ENCODE assay signal across 19 cellular contexts in genomic region chr6:73746776-73747175, GRCh38. TPM values are rescaled to one million over a fixed set of nuclear protein-coding genes. Genes with fewer than 3 reads are reported as not detected.
DNase-seq lines count a peak whose midpoint lies in the region; ATAC-seq, FAIRE-seq and TF ChIP-seq lines count a peak whose summit lies in the region.
"Had no signal": no experiment of that assay in that cellular context is flagged by ENCODE, and none has a peak within 500 bp of the region (broad histone marks: within the 10 kb centered on the region; RNA-seq: fewer than 3 reads in every experiment).

No MANE protein-coding gene starts in this region.

- no peak overlapping the region for H4K5ac ChIP-seq in IMR-90 (ENCODE audit: low read depth, low read length)

- H3K56ac ChIP-seq in IMR-90 (ENCODE audit: extremely low read depth, insufficient read depth, low read length), result no peak overlapping the region

- no peak overlapping the region for H2AK9ac ChIP-seq in IMR-90 (replicated peaks; ENCODE audit: low read depth, low read length, poor library complexity)

- H3K4ac ChIP-seq in IMR-90 (ENCODE audit: low read depth, low read length), result no peak overlapping the region; the same call in 1 of the 2 replicates

- H3K79me1 ChIP-seq in IMR-90 (ENCODE audit: low read depth in 1 of 2, low read length in 2 of 2), result peaks cover 0 to 9% of the 10 kb centered on the region in 2 experiments; a peak in 1 of 4 replicates

- no peak for TF ChIP-seq POLR2A in IMR-90 (IDR thresholded peaks at IDR 0.05; ENCODE audit: low read depth, low read length)

- no peak overlapping the region for H2AFZ ChIP-seq in IMR-90 (replicated peaks; ENCODE audit: low read length, poor library complexity)

- no peak overlapping the region for H2AK5ac ChIP-seq in IMR-90 (ENCODE audit: low read depth, low read length)

- TF ChIP-seq CTCF in IMR-90 (conservative IDR thresholded peaks at IDR 0.05; ENCODE audit: low read depth, low read length), result no peak
- no peak for TF ChIP-seq CTCF in astrocyte of the cerebellum (IDR thresholded peaks at IDR 0.05; ENCODE audit: low read depth, low read length, missing control alignments)
- TF ChIP-seq CTCF in heart right ventricle (IDR thresholded peaks at IDR 0.05), result no peak
- TF ChIP-seq CTCF in D721Med (IDR thresholded peaks at IDR 0.05; ENCODE audit: insufficient read depth, missing control alignments), result no peak

- TF ChIP-seq RAD21 in IMR-90 (IDR thresholded peaks at IDR 0.05; ENCODE audit: low read length), result no peak

- ATAC-seq in IMR-90 (ENCODE audit: low read depth) (peak; percentile 66), heart right ventricle (no peak)
- ATAC-seq: left lobe of liver had no signal

- no peak overlapping the region for H2BK15ac ChIP-seq in IMR-90 (ENCODE audit: low read depth, low read length)

- H3K4me3 ChIP-seq in IMR-90 (ENCODE audit: insufficient read depth, low read depth, low read length) (no peak overlapping the region), astrocyte of the cerebellum (ENCODE audit: low read depth, low read length) (no peak overlapping the region), heart right ventricle (peak overlapping the region in 1 of 10 donors; percentile 6)

- WGBS in IMR-90 (ENCODE audit: extremely low coverage in 2 of 2, insufficient read length in 1 of 2), 2 experiments, result no CpG with 5 or more reads among the region's 1 CpG
- 91 to 98% methylated on average over 1 of the region's 1 CpG for WGBS in heart right ventricle, 2 donors

- H3K9me1 ChIP-seq in IMR-90 (ENCODE audit: insufficient read depth, low read length), result no peaks in the 10 kb centered on the region

- POLR2A ChIA-PET in IMR-90 (lab: Charles Lee; ENCODE audit: unreplicated experiment), result no interaction called here

- H4K20me1 ChIP-seq in IMR-90 (ENCODE audit: insufficient read depth, low read length), result no peaks in the 10 kb centered on the region

- no TSS peak for BruUV-seq in IMR-90 (replicated peaks; lab: Mats Ljungman, UMichigan)

- peak overlapping the region; percentile 77 for H3K14ac ChIP-seq in IMR-90 (replicated peaks; ENCODE audit: low read depth, low read length)

- no peak overlapping the region; the same call in 1 of the 2 replicates for H3K18ac ChIP-seq in IMR-90 (ENCODE audit: low read depth, low read length)

- no peak overlapping the region for H4K91ac ChIP-seq in IMR-90 (ENCODE audit: insufficient read depth, low read depth, low read length)

- DNase-seq in AG08395 (ENCODE audit: low spot score) (peak; percentile 39), IMR-90 (peak; percentile 52), astrocyte of the cerebellum (ENCODE audit: low read depth) (peak; percentile 13), hepatic stellate cell (ENCODE audit: low spot score) (peak; percentile 6), heart right ventricle (no peak), D721Med (ENCODE audit: insufficient read length, low spot score) (no peak), NCI-H1105 (lab: John Stamatoyannopoulos, UW) (no peak)
- DNase-seq in activated effector memory CD4-positive, alpha-beta T cell treated with anti-CD3 and anti-CD28 coated beads, Interleukin-2, amount 50 U/mL, for 16 hours, result no peak
- DNase-seq: activated CD4-positive, alpha-beta T cell treated with anti-CD3 and anti-CD28 coated beads for 4 hours; activated gamma-delta T cell treated with Interleukin-2 at 50 U/mL for 16 hours; amygdala; endodermal cell; KBM-7; NCI-H1417 treated with DMSO at 0.1 percent for 48 hours; NCI-H2171; stimulated activated CD4-positive, alpha-beta T cell treated with anti-CD3 and anti-CD28 coated beads, Interleukin-12 subunit alpha, Interleukin-12 subunit beta, amount 100 ng/mL, for 4 hours had no signal

- peaks cover 4% of the 10 kb centered on the region for H3K4me1 ChIP-seq in IMR-90 (ENCODE audit: control insufficient read depth, insufficient read depth, low read length)
- peaks cover 0 to 11% (median 0%) of the 10 kb centered on the region in 9 donors for H3K4me1 ChIP-seq in heart right ventricle

- H3K36me3 ChIP-seq in IMR-90 (ENCODE audit: control insufficient read depth, insufficient read depth, low read length) (no peaks in the 10 kb centered on the region), heart right ventricle (no peaks in the 10 kb centered on the region)
- H3K36me3 ChIP-seq: thoracic aorta had no signal

- no peak overlapping the region for H2BK20ac ChIP-seq in IMR-90 (ENCODE audit: low read depth, low read length)

- no peak overlapping the region for H3K9ac ChIP-seq in IMR-90 (ENCODE audit: low read depth, low read length)

- dilution Hi-C loops in IMR-90 (cut with HindIII; ENCODE audit: low sequenced_read_pairs, unreplicated experiment), result no loop called here

- H3K9me3 ChIP-seq in IMR-90 (ENCODE audit: control insufficient read depth, insufficient read depth, low read length) (no peaks in the 10 kb centered on the region), heart right ventricle (no peaks in the 10 kb centered on the region)
- H3K9me3 ChIP-seq: thoracic aorta had no signal

- no peak for FAIRE-seq in D721Med (lab: Jason Lieb, UNC)
- FAIRE-seq: frontal cortex had no signal

- H3K4me2 ChIP-seq in IMR-90 (ENCODE audit: low read depth, low read length), result no peak overlapping the region

- H4K8ac ChIP-seq in IMR-90 (ENCODE audit: low read depth in 2 of 2, low read length in 2 of 2), result no peak overlapping the region

- in situ Hi-C loops in IMR-90 (cut with MboI; ENCODE audit: low sequenced_read_pairs), result loop anchor here (10.0 kb wide), 1 partner anchor 338 kb away; no protein-coding TSS in a partner anchor
- in situ Hi-C loops in astrocyte of the cerebellum (cut with HindIII; ENCODE audit: low sequenced_read_pairs), result no loop called here

- H3K27me3 ChIP-seq in IMR-90 (ENCODE audit: control insufficient read depth, insufficient read depth, low read length) (no peaks in the 10 kb centered on the region), heart right ventricle (no peaks in the 10 kb centered on the region)

- no peak overlapping the region for H2BK5ac ChIP-seq in IMR-90 (ENCODE audit: low read depth, low read length, poor library complexity, severe bottlenecking)

- CTCF ChIA-PET in IMR-90 (lab: Yijun Ruan, JAX), result no interaction called here

- H3K27ac ChIP-seq in IMR-90 (ENCODE audit: insufficient read depth, low read length), result no peak overlapping the region
- H3K27ac ChIP-seq in heart right ventricle, result peak overlapping the region in 1 of 10 donors; percentile 65
- H3K27ac ChIP-seq: thoracic aorta had no signal

- intact Hi-C loops in IMR-90 (cut with micrococcal nuclease) (loop anchor here (5.0 kb wide), 1 partner anchor 321 kb away; no protein-coding TSS in a partner anchor), heart right ventricle (cut with DNase I) (loop anchor here in 2 of 10 donors (10.0 kb wide), 3 partner anchors 48 to 1778 kb away; no protein-coding TSS in a partner anchor)

- H3K23ac ChIP-seq in IMR-90 (ENCODE audit: low read depth, low read length), result no peak overlapping the region; the same call in 1 of the 2 replicates

- H2BK120ac ChIP-seq in IMR-90 (ENCODE audit: low read depth, low read length), result no peak overlapping the region; the same call in 1 of the 2 replicates

TF ChIP-seq in IMR-90, 13 proteins besides CTCF, POLR2A, EP300 and RAD21:
- no peak for TF ChIP-seq CHD1 (IDR thresholded peaks at IDR 0.05; ENCODE audit: low read depth, low read length)
- no peak for TF ChIP-seq NFE2L2 (IDR thresholded peaks at IDR 0.05; ENCODE audit: low read depth, low read length)

RNA-seq across cellular contexts. Expression of gene CD109, which starts 50.8 kb away (rescaled TPM):
- total RNA-seq in IMR-90 (2012; rRNA removed) (5.0 and 7.2 TPM in 2 replicates), heart right ventricle (10 to 100 TPM in 5 of 10 donors, 1 to 10 TPM in 5; 5.8 to 15.4 (median 10.2) TPM)
- polyA plus RNA-seq in IMR-90 (2012; rRNA removed) (2.6 and 3.6 TPM in 2 replicates), heart right ventricle (1 to 10 TPM; 2.3 to 3.1 TPM)
- 0.88 and 1.2 TPM in 2 replicates for polyA plus RNA-seq in IMR-90 (2012; cell fraction: cytosol; rRNA removed)
- 0.77 and 3.6 TPM in 2 replicates for polyA plus RNA-seq in IMR-90 (2012; cell fraction: nucleus; rRNA removed; ENCODE audit: low replicate concordance)

Comparison
In these comparisons a context has a peak if more than half of its experiments do, and no peak if none do; other contexts are left out.
1. DNase-seq: peak in AG08395 (single experiment), IMR-90 (single experiment), astrocyte of the cerebellum (single experiment) and hepatic stellate cell (single experiment); none in activated effector memory CD4-positive, alpha-beta T cell treated with anti-CD3 and anti-CD28 coated beads, Interleukin-2, amount 50 U/mL, for 16 hours (single experiment), heart right ventricle (0 of 2), D721Med (single experiment) and NCI-H1105 (single experiment).